In the genomic region with DNA sequence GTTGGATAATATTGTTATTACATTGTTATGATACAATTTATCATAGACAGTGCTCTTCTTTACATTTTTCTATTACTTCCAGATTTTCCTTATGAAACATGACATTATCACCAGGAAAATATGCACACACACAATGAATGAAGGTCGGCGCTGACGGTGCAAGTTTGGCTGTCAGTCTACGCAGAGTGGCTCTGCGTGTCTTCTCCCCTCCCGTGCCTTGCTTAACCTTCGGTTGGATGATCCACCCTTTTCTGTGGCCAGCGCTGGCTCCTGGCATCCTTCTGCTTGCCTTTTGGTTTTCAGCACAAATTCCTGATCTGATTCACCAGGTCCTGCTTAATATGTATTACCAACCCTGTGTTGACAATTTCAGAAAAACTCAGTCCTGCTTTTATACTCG, we compare ENCODE assay signal across 16 cellular contexts.
"Had no signal": no experiment of that assay in that cellular context is flagged by ENCODE, and none has a peak within 500 bp of the region (broad histone marks: within the 10 kb centered on the region; RNA-seq: fewer than 3 reads in every experiment).

No MANE protein-coding gene starts in this region.

- H3K4me1 ChIP-seq: gastrocnemius medialis, heart right ventricle, stomach, transverse colon had no signal

- H3K27ac ChIP-seq: dorsolateral prefrontal cortex, gastrocnemius medialis, heart right ventricle, neutrophil, stomach, thoracic aorta, transverse colon had no signal

- H3K27me3 Mint-ChIP-seq: naive thymus-derived CD4-positive, alpha-beta T cell had no signal

- H3K4me3 ChIP-seq: dorsolateral prefrontal cortex, gastrocnemius medialis, heart right ventricle, stomach, thoracic aorta, transverse colon had no signal

- ATAC-seq: gastrocnemius medialis; heart right ventricle; naive thymus-derived CD4-positive, alpha-beta T cell; sciatic nerve had no signal

- H3K27me3 ChIP-seq: gastrocnemius medialis, stomach, transverse colon had no signal

- H3K4me3 Mint-ChIP-seq: naive thymus-derived CD4-positive, alpha-beta T cell had no signal

- H3K9me3 ChIP-seq: gastrocnemius medialis, heart right ventricle, neutrophil, stomach, thoracic aorta, transverse colon had no signal

- DNase-seq: cortex of kidney; dorsolateral prefrontal cortex; effector CD8-positive, alpha-beta T cell; gastrocnemius medialis; heart right ventricle; hypothalamus; kidney glomerular epithelial cell; naive thymus-derived CD4-positive, alpha-beta T cell; posterior cingulate gyrus; stimulated activated CD4-positive, alpha-beta T cell treated with anti-CD3 and anti-CD28 coated beads, Interleukin-2, amount 100 ng/mL, for 24 hours; stimulated activated naive CD4-positive, alpha-beta T cell; stomach; transverse colon had no signal

- H3K36me3 ChIP-seq: gastrocnemius medialis, heart right ventricle, neutrophil, stomach, thoracic aorta, transverse colon had no signal
